27 cellular contexts compared by ENCODE assay signal in genomic region chr1:153623091-153623490, GRCh38. TPM values are rescaled to one million over a fixed set of nuclear protein-coding genes. Genes with fewer than 3 reads are reported as not detected.
DNase-seq lines count a peak whose midpoint lies in the region; ATAC-seq, FAIRE-seq and TF ChIP-seq lines count a peak whose summit lies in the region.
"Had no signal": no experiment of that assay in that cellular context is flagged by ENCODE, and none has a peak within 500 bp of the region (broad histone marks: within the 10 kb centered on the region; RNA-seq: fewer than 3 reads in every experiment).

No MANE protein-coding gene starts in this region.

- no peak overlapping the region for H3K9ac ChIP-seq in DND-41 (ENCODE audit: low read depth, low read length)
- H3K9ac ChIP-seq in GM12878 (ENCODE audit: control insufficient read depth, insufficient read depth, low read length): no peak overlapping the region
- H3K9ac ChIP-seq in Karpas-422 (ENCODE audit: low read length): no peak overlapping the region

- RAD21 ChIA-PET in GM12878 (lab: Charles Lee; ENCODE audit: unreplicated experiment): interaction anchor here (0.9 kb wide), 1 partner anchor 88 kb away, joined by 3 read pairs; the partner anchor contains the start of gene S100A6

- no TSS peak for BruUV-seq in GM12878 (replicated peaks; lab: Mats Ljungman, UMichigan)

- ATAC-seq in DND-41 (ENCODE audit: insufficient read depth, low read depth) (no peak), GM12878 (no peak)
- ATAC-seq: heart left ventricle; Right ventricle myocardium inferior; sciatic nerve; stimulated activated naive CD8-positive, alpha-beta T cell treated with anti-CD3 and anti-CD28 coated beads, Interleukin-15, Interleukin-2, amounts not matched to agents 100 U/mL and 50 U/mL, for 24 hours had no signal

- TF ChIP-seq RAD21 in GM12878 (IDR thresholded peaks at IDR 0.05; ENCODE audit: insufficient read depth, low read depth, low read length): no peak

- no peaks in the 10 kb centered on the region for H3K27me3 Mint-ChIP-seq in nephron (ENCODE audit: low read depth)
- H3K27me3 Mint-ChIP-seq: central memory CD8-positive, alpha-beta T cell had no signal

- H3K27me3 ChIP-seq in DND-41 (ENCODE audit: insufficient read depth, low read length, poor library complexity) (no peaks in the 10 kb centered on the region), GM12878 (replicated peaks in 1 of 2; ENCODE audit: control insufficient read depth in 2 of 2, insufficient read depth in 2 of 2, low read length in 1 of 2) (no peaks in the 10 kb centered on the region), Karpas-422 (ENCODE audit: low read length) (no peaks in the 10 kb centered on the region)
- no peaks in the 10 kb centered on the region for H3K27me3 ChIP-seq in effector memory CD4-positive, alpha-beta T cell (replicated peaks; ENCODE audit: control insufficient read depth, insufficient read depth, low read length, poor library complexity, severe bottlenecking)
- H3K27me3 ChIP-seq: heart left ventricle had no signal

- no peak for TF ChIP-seq POLR2A in GM12878 (IDR thresholded peaks at IDR 0.05; ENCODE audit: low read depth, low read length)

- H3K27ac ChIP-seq in DND-41 (ENCODE audit: low read length): no peak overlapping the region
- no peak overlapping the region for H3K27ac ChIP-seq in GM12878 (ENCODE audit: control insufficient read depth, insufficient read depth)
- no peak overlapping the region for H3K27ac ChIP-seq in effector memory CD4-positive, alpha-beta T cell (ENCODE audit: insufficient read depth, low read length, poor library complexity, severe bottlenecking)
- no peak overlapping the region for H3K27ac ChIP-seq in Karpas-422 (ENCODE audit: low read length)

- H2AFZ ChIP-seq in DND-41 (ENCODE audit: low read depth, low read length): peak overlapping the region; percentile 25; the same call in 1 of the 2 replicates
- H2AFZ ChIP-seq in GM12878 (ENCODE audit: control insufficient read depth, low read depth, low read length): peak overlapping the region; percentile 42
- H2AFZ ChIP-seq in Karpas-422 (ENCODE audit: low read length): no peak overlapping the region

- H4K20me1 ChIP-seq in DND-41 (ENCODE audit: insufficient read depth, low read length) (no peaks in the 10 kb centered on the region), GM12878 (ENCODE audit: control insufficient read depth, insufficient read depth) (no peaks in the 10 kb centered on the region), Karpas-422 (ENCODE audit: insufficient read depth, low read depth, low read length) (no peaks in the 10 kb centered on the region)

- no peak overlapping the region for H3K4me3 ChIP-seq in DND-41 (ENCODE audit: low read depth in 1 of 2, low read length in 2 of 2)
- H3K4me3 ChIP-seq in GM12878: no peak overlapping the region
- no peak overlapping the region for H3K4me3 ChIP-seq in effector memory CD4-positive, alpha-beta T cell (ENCODE audit: insufficient read depth, low read depth, low read length, poor library complexity, severe bottlenecking)
- H3K4me3 ChIP-seq in Karpas-422 (ENCODE audit: low read length): no peak overlapping the region
- H3K4me3 ChIP-seq: heart left ventricle had no signal

- CTCF ChIA-PET in GM12878 (lab: Yijun Ruan, JAX): interaction anchor here (1.3 to 3.0 kb wide), 5 partner anchors 9 to 270 kb away, joined by 4 to 14 read pairs (median 8); partner anchors contain the start of gene CHTOP

- in situ Hi-C loops in GM12878 (cut with MboI): no loop called here

- H3K36me3 Mint-ChIP-seq in nephron (ENCODE audit: low read depth): peaks cover 45% of the 10 kb centered on the region
- H3K36me3 Mint-ChIP-seq: activated naive CD8-positive, alpha-beta T cell treated with anti-CD3 and anti-CD28 coated beads for 36 hours had no signal

- no peak for TF ChIP-seq EP300 in GM12878 (IDR thresholded peaks at IDR 0.05; ENCODE audit: borderline replicate concordance in 1 of 2, control insufficient read depth in 1 of 2, low read depth in 2 of 2, low read length in 2 of 2)

- 62% methylated on average over 6 of the region's 7 CpGs for WGBS in GM12878 (ENCODE audit: insufficient coverage, insufficient replicate concordance, low lambda C conversion rate, missing lambda C conversion rate)

- H3K9me2 ChIP-seq in Karpas-422 (replicated peaks; ENCODE audit: insufficient read depth, low read length): no peaks in the 10 kb centered on the region

- DNase-seq in DND-41 (no peak), NOMO-1 (lab: John Stamatoyannopoulos, UW; ENCODE audit: unreplicated experiment in 2 of 2) (peak; percentile 27 to 43), GM12878 (ENCODE audit: low read depth, low spot score) (no peak), NCI-H748 treated with DMSO at 0.1 percent for 48 hours (lab: John Stamatoyannopoulos, UW) (no peak), Karpas-422 (no peak), NCI-H128 (lab: John Stamatoyannopoulos, UW; ENCODE audit: unreplicated experiment) (no peak)
- DNase-seq in effector memory CD4-positive, alpha-beta T cell: no peak
- DNase-seq: ACHN; activated CD4-positive, alpha-beta T cell treated with anti-CD3 and anti-CD28 coated beads, Interleukin-2, amount 50 U/mL, for 48 hours; activated naive CD8-positive, alpha-beta T cell treated with anti-CD3 and anti-CD28 coated beads for 36 hours; effector CD4-positive, alpha-beta T cell; EL; foreskin fibroblast; heart left ventricle; midbrain; NCI-H1436 treated with DMSO at 0.1 percent for 48 hours; NCI-H510A treated with DMSO at 0.1 percent for 48 hours; NK-92 treated with Interleukin-12 subunit alpha and Interleukin-12 subunit beta, amount 100 ng/mL, for 24 hours; stimulated activated naive CD8-positive, alpha-beta T cell treated with anti-CD3 and anti-CD28 coated beads, Interleukin-15, Interleukin-2, amounts not matched to agents 100 U/mL and 50 U/mL, for 24 hours; T-helper 9 cell had no signal

- H3K4me1 ChIP-seq in DND-41 (ENCODE audit: insufficient read depth, low read length) (no peaks in the 10 kb centered on the region), GM12878 (ENCODE audit: control insufficient read depth, insufficient read depth, low read length) (peaks cover 14% of the 10 kb centered on the region), Karpas-422 (ENCODE audit: low read length) (peaks cover 23% of the 10 kb centered on the region)
- no peaks in the 10 kb centered on the region for H3K4me1 ChIP-seq in effector memory CD4-positive, alpha-beta T cell (ENCODE audit: control insufficient read depth, insufficient read depth, low read length, poor library complexity, severe bottlenecking)

- POLR2A ChIA-PET in GM12878 (lab: Charles Lee): interaction anchor here (0.6 to 1.5 kb wide), 5 partner anchors 8 to 109 kb away, joined by 3 to 6 read pairs (median 3); partner anchors contain the start of gene CHTOP

- intact Hi-C loops in GM12878 (cut with micrococcal nuclease; ENCODE audit: unreplicated experiment): no loop called here

- H3K4me1 Mint-ChIP-seq in nephron: peaks cover 37% of the 10 kb centered on the region
- H3K4me1 Mint-ChIP-seq: activated naive CD8-positive, alpha-beta T cell treated with anti-CD3 and anti-CD28 coated beads for 36 hours; central memory CD8-positive, alpha-beta T cell had no signal

- no peak for TF ChIP-seq CTCF in DND-41 (IDR thresholded peaks at IDR 0.05; ENCODE audit: borderline replicate concordance, extremely low read depth, low read length, poor library complexity, severe bottlenecking)
- TF ChIP-seq CTCF in GM12878 (IDR thresholded peaks at IDR 0.05 in 2 of 3, conservative IDR thresholded peaks at IDR 0.05 in 1 of 3; ENCODE audit: control insufficient read depth in 2 of 3, extremely low read depth in 1 of 3, insufficient read depth in 1 of 3, low read depth in 3 of 3, low read length in 3 of 3): no peak
- TF ChIP-seq CTCF in nephron (IDR thresholded peaks at IDR 0.05; ENCODE audit: unreplicated experiment in 3 of 3): no peak

- H3K4me2 ChIP-seq in DND-41 (ENCODE audit: insufficient read depth, low read length) (no peak overlapping the region), GM12878 (ENCODE audit: control insufficient read depth, insufficient read depth) (no peak overlapping the region; the same call in 1 of the 2 replicates), Karpas-422 (ENCODE audit: low read depth, low read length, poor library complexity, severe bottlenecking) (no peak overlapping the region)

- H3K79me2 ChIP-seq in DND-41 (ENCODE audit: insufficient read depth, low read length): no peaks in the 10 kb centered on the region
- no peaks in the 10 kb centered on the region for H3K79me2 ChIP-seq in GM12878 (ENCODE audit: control insufficient read depth, insufficient read depth, low read length)
- no peaks in the 10 kb centered on the region for H3K79me2 ChIP-seq in Karpas-422 (ENCODE audit: low read length)

- no peak for FAIRE-seq in GM12878 (lab: Jason Lieb, UNC)

- peak overlapping the region in 1 of 3 experiments; percentile 25 for H3K4me3 Mint-ChIP-seq in nephron
- H3K4me3 Mint-ChIP-seq: activated naive CD8-positive, alpha-beta T cell treated with anti-CD3 and anti-CD28 coated beads for 36 hours; central memory CD8-positive, alpha-beta T cell had no signal

- H3K36me3 ChIP-seq in DND-41 (ENCODE audit: insufficient read depth, low read length) (no peaks in the 10 kb centered on the region), GM12878 (ENCODE audit: control insufficient read depth in 2 of 2, insufficient read depth in 2 of 2, low read length in 1 of 2) (no peaks in the 10 kb centered on the region), Karpas-422 (ENCODE audit: insufficient read depth, low read length) (no peaks in the 10 kb centered on the region)
- no peaks in the 10 kb centered on the region for H3K36me3 ChIP-seq in effector memory CD4-positive, alpha-beta T cell (ENCODE audit: control insufficient read depth, insufficient read depth, low read length)

- SMC1A ChIA-PET in GM12878 (lab: Charles Lee; ENCODE audit: uncharacterized antibody, unreplicated experiment): interaction anchor here (0.6 to 2.6 kb wide), 3 partner anchors 49 to 113 kb away, joined by 3 to 12 read pairs (median 3); no protein-coding TSS in a partner anchor

- H3K9me3 Mint-ChIP-seq in nephron: no peaks in the 10 kb centered on the region
- H3K9me3 Mint-ChIP-seq: activated naive CD8-positive, alpha-beta T cell treated with anti-CD3 and anti-CD28 coated beads for 36 hours; central memory CD8-positive, alpha-beta T cell; neural crest cell had no signal

- no peaks in the 10 kb centered on the region for H3K9me3 ChIP-seq in DND-41 (ENCODE audit: insufficient read depth, low read length, severe bottlenecking)
- H3K9me3 ChIP-seq in GM12878 (replicated peaks; ENCODE audit: control insufficient read depth, insufficient read depth, low read length): no peaks in the 10 kb centered on the region
- no peaks in the 10 kb centered on the region for H3K9me3 ChIP-seq in effector memory CD4-positive, alpha-beta T cell (ENCODE audit: control insufficient read depth, low read length)
- no peaks in the 10 kb centered on the region for H3K9me3 ChIP-seq in Karpas-422 (ENCODE audit: low read length)
- H3K9me3 ChIP-seq: heart left ventricle had no signal

- peak overlapping the region in 2 of 3 experiments; percentile 26 to 74 for H3K27ac Mint-ChIP-seq in nephron
- H3K27ac Mint-ChIP-seq: activated naive CD8-positive, alpha-beta T cell treated with anti-CD3 and anti-CD28 coated beads for 36 hours had no signal

RNA-seq across cellular contexts. Expression of gene S100A13, which starts 4.2 kb away (rescaled TPM):
- total RNA-seq in GM12878 (2013; cell fraction: nucleolus; rRNA removed): 3.0 and 3.1 TPM in 2 replicates
- total RNA-seq in GM12878 (2014; rRNA removed) (6.2 and 8.1 TPM in 2 replicates), GM12878 (2014; rRNA removed; fragmentation: Illumina TruSeq; extraction: Trizol) (7.9 and 9.1 TPM in 2 replicates), GM12878 (2021) (10.3 and 12.8 TPM in 2 replicates)
- polyA plus RNA-seq in GM12878 (2011; ENCODE audit: low read depth): 12.9 TPM
- polyA plus RNA-seq in GM12878 (2011; rRNA removed) (5.6 and 6.6 TPM in 2 replicates), GM12878 (2014; fragmentation: Illumina TruSeq; extraction: Trizol) (10.1 and 10.3 TPM in 2 replicates), GM12878 (2014; fragmentation: Nextera tagmentation; extraction: Ambion mirVana) (10 to 100 TPM; 29.7 to 30.9 TPM), GM12878 (2014; rRNA removed) (13.0 and 17.1 TPM in 2 replicates), GM12878 (2016; fragmentation: Nextera tagmentation; extraction: Ambion mirVana) (1 to 10 TPM; 5.7 to 7.3 TPM)
- polyA plus RNA-seq in GM12878 (2011; cell fraction: cytosol; rRNA removed): 4.7 and 5.4 TPM in 2 replicates
- polyA plus RNA-seq in GM12878 (2011; cell fraction: nucleus; rRNA removed): 43.4 and 53.0 TPM in 2 replicates
- 10.9 and 13.5 TPM in 2 replicates for polyA plus RNA-seq in GM12878 (2012)
- polyA minus RNA-seq in GM12878 (2011; rRNA and poly(A)+ RNA removed): 1.8 and 3.1 TPM in 2 replicates
- 5.1 and 8.9 TPM in 2 replicates for polyA minus RNA-seq in GM12878 (2011; cell fraction: cytosol; rRNA and poly(A)+ RNA removed)
- polyA minus RNA-seq in GM12878 (2011; cell fraction: nucleus; rRNA and poly(A)+ RNA removed): 1.8 and 4.0 TPM in 2 replicates
- 13.4 and 21.5 TPM in 2 replicates for total RNA-seq in Karpas-422 (2014; rRNA removed; shearing (Covaris generic); ENCODE audit: low replicate concordance)

RNA-seq across cellular contexts. Expression of gene S100A1, which starts 5.1 kb away (rescaled TPM):
- total RNA-seq in GM12878 (2013; cell fraction: nucleolus; rRNA removed): not detected in 2 replicates
- total RNA-seq in GM12878 (2014; rRNA removed) (not detected in 2 replicates), GM12878 (2014; rRNA removed; fragmentation: Illumina TruSeq; extraction: Trizol) (not detected in 2 replicates), GM12878 (2021) (not detected in 2 replicates)
- 0.24 TPM for polyA plus RNA-seq in GM12878 (2011; ENCODE audit: low read depth)
- polyA plus RNA-seq in GM12878 (2011; rRNA removed) (not detected in 2 replicates), GM12878 (2014; fragmentation: Illumina TruSeq; extraction: Trizol) (not detected in 2 replicates), GM12878 (2014; fragmentation: Nextera tagmentation; extraction: Ambion mirVana) (under 1 TPM in 1 of 2 experiments, not detected in 1; 0.13 TPM), GM12878 (2014; rRNA removed) (0.03 TPM in 1 of 2 replicates, not detected in the other), GM12878 (2016; fragmentation: Nextera tagmentation; extraction: Ambion mirVana) (under 1 TPM in 1 of 2 experiments, not detected in 1; 0.29 TPM)
- 0.27 TPM in 1 of 2 replicates, not detected in the other for polyA plus RNA-seq in GM12878 (2011; cell fraction: cytosol; rRNA removed)
- polyA plus RNA-seq in GM12878 (2011; cell fraction: nucleus; rRNA removed): not detected in 2 replicates
- polyA plus RNA-seq in GM12878 (2012): 0.49 and 0.60 TPM in 2 replicates
- polyA minus RNA-seq in GM12878 (2011; rRNA and poly(A)+ RNA removed): not detected in 2 replicates
- polyA minus RNA-seq in GM12878 (2011; cell fraction: cytosol; rRNA and poly(A)+ RNA removed): not detected in 2 replicates
- polyA minus RNA-seq in GM12878 (2011; cell fraction: nucleus; rRNA and poly(A)+ RNA removed): not detected in 2 replicates
- 15.9 and 18.9 TPM in 2 replicates for total RNA-seq in Karpas-422 (2014; rRNA removed; shearing (Covaris generic); ENCODE audit: low replicate concordance)
- total RNA-seq: activated naive CD8-positive, alpha-beta T cell treated with anti-CD3 and anti-CD28 coated beads for 36 hours; M059J; neural crest cell had no signal

RNA-seq across cellular contexts. Expression of gene S100A14, which starts 7.0 kb away (rescaled TPM):
- total RNA-seq in GM12878 (2013; cell fraction: nucleolus; rRNA removed): not detected in 2 replicates
- total RNA-seq in GM12878 (2014; rRNA removed) (0.28 and 0.33 TPM in 2 replicates), GM12878 (2014; rRNA removed; fragmentation: Illumina TruSeq; extraction: Trizol) (0.28 TPM in 1 of 2 replicates, not detected in the other), GM12878 (2021) (0.53 and 0.54 TPM in 2 replicates)
- not detected for polyA plus RNA-seq in GM12878 (2011; ENCODE audit: low read depth)
- polyA plus RNA-seq in GM12878 (2011; rRNA removed) (0.58 and 0.89 TPM in 2 replicates), GM12878 (2014; fragmentation: Illumina TruSeq; extraction: Trizol) (0.35 and 0.46 TPM in 2 replicates), GM12878 (2014; fragmentation: Nextera tagmentation; extraction: Ambion mirVana) (under 1 TPM in 1 of 2 experiments, not detected in 1; 0.20 TPM), GM12878 (2014; rRNA removed) (0.28 and 0.77 TPM in 2 replicates), GM12878 (2016; fragmentation: Nextera tagmentation; extraction: Ambion mirVana) (not detected)
- 0.48 and 0.69 TPM in 2 replicates for polyA plus RNA-seq in GM12878 (2011; cell fraction: cytosol; rRNA removed)
- 0.15 and 0.29 TPM in 2 replicates for polyA plus RNA-seq in GM12878 (2011; cell fraction: nucleus; rRNA removed)
- polyA plus RNA-seq in GM12878 (2012): 0.20 and 0.46 TPM in 2 replicates
- polyA minus RNA-seq in GM12878 (2011; rRNA and poly(A)+ RNA removed): 0.52 TPM in 1 of 2 replicates, not detected in the other
- not detected in 2 replicates for polyA minus RNA-seq in GM12878 (2011; cell fraction: cytosol; rRNA and poly(A)+ RNA removed)
- polyA minus RNA-seq in GM12878 (2011; cell fraction: nucleus; rRNA and poly(A)+ RNA removed): not detected in 2 replicates
- total RNA-seq in Karpas-422 (2014; rRNA removed; shearing (Covaris generic); ENCODE audit: low replicate concordance): not detected in 2 replicates
- total RNA-seq: activated naive CD8-positive, alpha-beta T cell treated with anti-CD3 and anti-CD28 coated beads for 36 hours; M059J; neural crest cell had no signal
- polyA plus RNA-seq: BJ had no signal

RNA-seq across cellular contexts. Expression of gene S100A16, which starts 10.2 kb away (rescaled TPM):
- 0.56 TPM in 1 of 2 replicates, not detected in the other for total RNA-seq in GM12878 (2013; cell fraction: nucleolus; rRNA removed)
- total RNA-seq in GM12878 (2014; rRNA removed) (not detected in 2 replicates), GM12878 (2014; rRNA removed; fragmentation: Illumina TruSeq; extraction: Trizol) (not detected in 2 replicates), GM12878 (2021) (0.51 TPM in 1 of 2 replicates, not detected in the other)
- not detected for polyA plus RNA-seq in GM12878 (2011; ENCODE audit: low read depth)
- polyA plus RNA-seq in GM12878 (2011; rRNA removed) (0.12 and 0.15 TPM in 2 replicates), GM12878 (2014; fragmentation: Illumina TruSeq; extraction: Trizol) (not detected in 2 replicates), GM12878 (2014; fragmentation: Nextera tagmentation; extraction: Ambion mirVana) (not detected), GM12878 (2014; rRNA removed) (not detected in 2 replicates), GM12878 (2016; fragmentation: Nextera tagmentation; extraction: Ambion mirVana) (under 1 TPM; 0.14 to 0.35 TPM)
- polyA plus RNA-seq in GM12878 (2011; cell fraction: cytosol; rRNA removed): 0.10 TPM in 2 replicates
- polyA plus RNA-seq in GM12878 (2011; cell fraction: nucleus; rRNA removed): not detected in 2 replicates
- polyA plus RNA-seq in GM12878 (2012): not detected in 2 replicates
- not detected in 2 replicates for polyA minus RNA-seq in GM12878 (2011; rRNA and poly(A)+ RNA removed)
- polyA minus RNA-seq in GM12878 (2011; cell fraction: cytosol; rRNA and poly(A)+ RNA removed): 6.9 and 7.0 TPM in 2 replicates
- 0.36 and 0.38 TPM in 2 replicates for polyA minus RNA-seq in GM12878 (2011; cell fraction: nucleus; rRNA and poly(A)+ RNA removed)
- not detected in 2 replicates for total RNA-seq in Karpas-422 (2014; rRNA removed; shearing (Covaris generic); ENCODE audit: low replicate concordance)
- total RNA-seq: activated naive CD8-positive, alpha-beta T cell treated with anti-CD3 and anti-CD28 coated beads for 36 hours had no signal

RNA-seq across cellular contexts. Expression of gene CHTOP, which starts 10.8 kb away (rescaled TPM):
- total RNA-seq in GM12878 (2013; cell fraction: nucleolus; rRNA removed): 176 and 179 TPM in 2 replicates
- 48.0 and 48.5 TPM in 2 replicates for total RNA-seq in GM12878 (2014; rRNA removed)
- 46.5 and 48.7 TPM in 2 replicates for total RNA-seq in GM12878 (2014; rRNA removed; fragmentation: Illumina TruSeq; extraction: Trizol)
- 60.1 and 61.5 TPM in 2 replicates for total RNA-seq in GM12878 (2021)
- polyA plus RNA-seq in GM12878 (2011; ENCODE audit: low read depth): 31.8 TPM
- 93.8 and 98.9 TPM in 2 replicates for polyA plus RNA-seq in GM12878 (2011; rRNA removed)
- polyA plus RNA-seq in GM12878 (2011; cell fraction: cytosol; rRNA removed): 60.6 and 64.7 TPM in 2 replicates
- polyA plus RNA-seq in GM12878 (2011; cell fraction: nucleus; rRNA removed): 80.2 and 113 TPM in 2 replicates
- 42.4 and 48.9 TPM in 2 replicates for polyA plus RNA-seq in GM12878 (2012)
- 47.4 and 51.5 TPM in 2 replicates for polyA plus RNA-seq in GM12878 (2014; fragmentation: Illumina TruSeq; extraction: Trizol)
- polyA plus RNA-seq in GM12878 (2014; fragmentation: Nextera tagmentation; extraction: Ambion mirVana): 10 to 100 TPM in 1 of 2 experiments, 1 to 10 TPM in 1; 8.4 to 15.9 TPM
- 64.5 and 65.4 TPM in 2 replicates for polyA plus RNA-seq in GM12878 (2014; rRNA removed)
- polyA plus RNA-seq in GM12878 (2016; fragmentation: Nextera tagmentation; extraction: Ambion mirVana): 10 to 100 TPM; 53.1 to 56.2 TPM
- polyA minus RNA-seq in GM12878 (2011; rRNA and poly(A)+ RNA removed): 58.2 and 59.6 TPM in 2 replicates
- polyA minus RNA-seq in GM12878 (2011; cell fraction: cytosol; rRNA and poly(A)+ RNA removed): 22.5 and 25.8 TPM in 2 replicates
- 50.2 and 93.3 TPM in 2 replicates for polyA minus RNA-seq in GM12878 (2011; cell fraction: nucleus; rRNA and poly(A)+ RNA removed)
- total RNA-seq in Karpas-422 (2014; rRNA removed; shearing (Covaris generic); ENCODE audit: low replicate concordance): 62.1 and 64.6 TPM in 2 replicates

Comparison
In these comparisons a context has a peak if more than half of its experiments do, and no peak if none do; other contexts are left out.
1. DNase-seq: peak in NOMO-1 (2 of 2); none in DND-41 (single experiment), GM12878 (single experiment), NCI-H748 treated with DMSO at 0.1 percent for 48 hours (single experiment), effector memory CD4-positive, alpha-beta T cell (0 of 3), Karpas-422 (single experiment) and NCI-H128 (single experiment).
2. RNA of gene S100A1, which starts 5.1 kb away (total RNA-seq): 15.9 to 18.9 TPM in Karpas-422; not detected in GM12878; every median in the first group is over 10 times any median in the second.